In the genomic region with DNA sequence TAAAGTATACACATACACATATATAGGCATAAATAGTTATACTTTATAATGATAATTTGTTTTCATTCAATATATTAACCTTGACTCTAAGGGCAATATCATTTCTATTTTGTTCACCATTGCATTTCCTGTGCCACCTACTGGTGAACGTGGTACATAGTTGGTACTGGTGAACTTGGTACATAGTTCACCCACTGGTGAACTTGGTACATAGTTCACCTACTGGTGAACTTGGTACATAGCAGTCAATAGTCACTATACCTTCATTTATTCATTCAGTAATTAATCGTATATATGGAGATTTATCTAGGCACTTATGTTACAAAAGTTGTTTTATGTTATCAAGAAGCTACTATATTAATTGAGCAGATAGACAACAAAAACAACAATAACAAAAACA, we compare ENCODE assay signal across 10 cellular contexts.
DNase-seq lines count a peak whose midpoint lies in the region; ATAC-seq, FAIRE-seq and TF ChIP-seq lines count a peak whose summit lies in the region.
"Had no signal": no experiment of that assay in that cellular context is flagged by ENCODE, and none has a peak within 500 bp of the region (broad histone marks: within the 10 kb centered on the region; RNA-seq: fewer than 3 reads in every experiment).

No MANE protein-coding gene starts in this region.

- POLR2A ChIA-PET in H1 (lab: Charles Lee; ENCODE audit: partially characterized antibody): no interaction called here

- no peaks in the 10 kb centered on the region for H3K9me2 ChIP-seq in GM23248 (ENCODE audit: insufficient read depth)

- intact Hi-C loops in heart right ventricle (cut with DNase I): no loop called here

- FAIRE-seq in H1 (lab: Jason Lieb, UNC): no peak

- H4K5ac ChIP-seq in H1 (ENCODE audit: insufficient read length, low read depth, low read length): no peak overlapping the region

- no peak overlapping the region for H3K56ac ChIP-seq in H1 (replicated peaks; ENCODE audit: insufficient read length, low read depth, low read length)

- no peak overlapping the region for H2BK12ac ChIP-seq in H1 (ENCODE audit: low read depth, low read length)

- H2AK5ac ChIP-seq in H1 (ENCODE audit: low read depth, low read length): no peak overlapping the region

- H3K79me2 ChIP-seq in H1 (ENCODE audit: control insufficient read depth in 1 of 2, insufficient read depth in 2 of 2, low read length in 2 of 2) (no peaks in the 10 kb centered on the region), GM23248 (ENCODE audit: insufficient read depth) (no peaks in the 10 kb centered on the region)

- no peaks in the 10 kb centered on the region; a peak in 1 of 7 replicates for H3K4me1 ChIP-seq in H1 (replicated peaks in 1 of 4; ENCODE audit: control insufficient read depth in 3 of 4, insufficient read depth in 4 of 4, low read length in 3 of 4)
- no peaks in the 10 kb centered on the region for H3K4me1 ChIP-seq in heart right ventricle
- no peaks in the 10 kb centered on the region for H3K4me1 ChIP-seq in GM23248 (ENCODE audit: insufficient read depth)

- H2BK120ac ChIP-seq in H1 (replicated peaks; ENCODE audit: low read depth, low read length): no peak overlapping the region

- H3K27ac ChIP-seq in H1 (ENCODE audit: low read depth, low read length) (no peak overlapping the region), heart right ventricle (no peak overlapping the region), GM23248 (no peak overlapping the region)

- no peak for TF ChIP-seq POLR2A in H1 (IDR thresholded peaks at IDR 0.05; ENCODE audit: control extremely low read depth in 1 of 2, low read depth in 2 of 2, low read length in 2 of 2)

- no peak overlapping the region for H2BK15ac ChIP-seq in H1 (ENCODE audit: low read length)

- no peak overlapping the region for H3K4ac ChIP-seq in H1 (replicated peaks; ENCODE audit: insufficient read length, low read depth, low read length)

- H3K18ac ChIP-seq in H1 (ENCODE audit: extremely low read depth, low read length): no peak overlapping the region

- in situ Hi-C loops in GM23248 (cut with MboI): no loop called here

- TF ChIP-seq EP300 in H1 (IDR thresholded peaks at IDR 0.05; ENCODE audit: borderline replicate concordance in 1 of 2, low read depth in 2 of 2, low read length in 2 of 2): no peak

- H3K79me1 ChIP-seq in H1 (ENCODE audit: low read depth, low read length): no peaks in the 10 kb centered on the region

- H3K36me3 ChIP-seq in H1 (ENCODE audit: control insufficient read depth in 2 of 4, insufficient read depth in 4 of 4, low read length in 3 of 4) (no peaks in the 10 kb centered on the region), heart right ventricle (no peaks in the 10 kb centered on the region), GM23248 (ENCODE audit: low read depth) (no peaks in the 10 kb centered on the region)

- no peaks in the 10 kb centered on the region for H3K9me3 ChIP-seq in H1 (ENCODE audit: insufficient read depth in 2 of 2, low read depth in 1 of 2, low read length in 1 of 2)
- H3K9me3 ChIP-seq in heart right ventricle: peaks cover 0 to 3% (median 0%) of the 10 kb centered on the region in 11 donors
- no peaks in the 10 kb centered on the region for H3K9me3 ChIP-seq in GM23248 (ENCODE audit: low read depth)

- no peak overlapping the region for H3K4me2 ChIP-seq in H1 (ENCODE audit: insufficient read depth in 1 of 2, low read depth in 2 of 2, low read length in 2 of 2)
- no peak overlapping the region for H3K4me2 ChIP-seq in GM23248 (ENCODE audit: unreplicated experiment)

- peak; percentile 31 for DNase-seq in ELR (ENCODE audit: low read depth)
- no peak for DNase-seq in H1 (ENCODE audit: low read depth in 1 of 2, low spot score in 2 of 2)
- no peak for DNase-seq in activated CD4-positive, alpha-beta T cell treated with anti-CD3 and anti-CD28 coated beads for 4 hours
- DNase-seq in NCI-H1105 treated with DMSO at 0.1 percent for 48 hours (lab: John Stamatoyannopoulos, UW): no peak
- DNase-seq in heart right ventricle: no peak
- no peak for DNase-seq in GM23248
- DNase-seq: stimulated activated CD4-positive, alpha-beta T cell treated with anti-CD3 and anti-CD28 coated beads, Interleukin-4, amount 100 ng/mL, for 1 hour had no signal

- peak; percentile 35 to 42; a peak in 3 of 4 replicates for TF ChIP-seq RAD21 in H1 (IDR thresholded peaks at IDR 0.05 in 1 of 2, conservative IDR thresholded peaks at IDR 0.05 in 1 of 2; ENCODE audit: low read depth in 2 of 2, low read length in 2 of 2)

- no peaks in the 10 kb centered on the region for H3K23me2 ChIP-seq in H1 (ENCODE audit: low read depth, low read length)

- WGBS in H1 (ENCODE audit: extremely low coverage in 1 of 2, insufficient coverage in 1 of 2, insufficient read length in 1 of 2, insufficient replicate concordance in 2 of 2, low coverage in 1 of 2, low lambda C conversion rate in 2 of 2, missing lambda C conversion rate in 1 of 2), 2 experiments: 72% methylated on average over 2 of the region's 2 CpGs; no CpG with 5 or more reads in 1 of the 2 experiments
- 68 to 71% methylated on average over 2 of the region's 2 CpGs for WGBS in heart right ventricle, 2 donors
- WGBS in GM23248 (ENCODE audit: low coverage in 1 of 2, low lambda C conversion rate in 2 of 2, missing lambda C conversion rate in 2 of 2), 2 experiments: 48 to 49% methylated on average over 2 of the region's 2 CpGs

- H2AFZ ChIP-seq in H1 (ENCODE audit: low read length): no peak overlapping the region
- no peak overlapping the region for H2AFZ ChIP-seq in GM23248

- no peak overlapping the region for H3K9ac ChIP-seq in H1 (replicated peaks in 1 of 4; ENCODE audit: extremely low read depth in 1 of 4, low read depth in 3 of 4, low read length in 3 of 4)
- H3K9ac ChIP-seq in GM23248: no peak overlapping the region

- H4K20me1 ChIP-seq in H1 (replicated peaks in 1 of 2; ENCODE audit: control insufficient read depth in 1 of 2, insufficient read depth in 2 of 2, low read length in 2 of 2) (no peaks in the 10 kb centered on the region), GM23248 (ENCODE audit: insufficient read depth) (no peaks in the 10 kb centered on the region)

- TF ChIP-seq CTCF in LNCAP (IDR thresholded peaks at IDR 0.05) (peak; percentile 16; the same call in 1 of the 2 replicates), H1 (IDR thresholded peaks at IDR 0.05; ENCODE audit: control extremely low read depth in 1 of 3, insufficient read depth in 1 of 3, low read depth in 1 of 3, low read length in 3 of 3) (peak in 2 of 3 experiments; percentile 55 to 70; a peak in 3 of 4 replicates), heart right ventricle (IDR thresholded peaks at IDR 0.05) (no peak)

- H3F3A ChIP-seq in GM23248 (ENCODE audit: insufficient read depth): no peaks in the 10 kb centered on the region

- H2BK20ac ChIP-seq in H1 (ENCODE audit: low read length): no peak overlapping the region

- ATAC-seq in GM21786 (IDR thresholded peaks at IDR 0.05; ENCODE audit: unreplicated experiment): peak; percentile 99
- ATAC-seq in heart right ventricle: no peak
- ATAC-seq: activated naive CD4-positive, alpha-beta T cell treated with anti-CD3 and anti-CD28 coated beads, Interleukin-2, amount 50 U/mL, for 72 hours had no signal

- CTCF ChIA-PET in H1 (lab: Charles Lee; ENCODE audit: partially characterized antibody): interaction anchor here (0.7 to 1.7 kb wide), 3 partner anchors 10 to 46 kb away, joined by 3 to 10 read pairs (median 6); no protein-coding TSS in a partner anchor

- no peak overlapping the region for H3K14ac ChIP-seq in H1 (ENCODE audit: insufficient read length)

- H3K23ac ChIP-seq in H1 (ENCODE audit: insufficient read length): no peak overlapping the region

- H4K91ac ChIP-seq in H1 (replicated peaks; ENCODE audit: insufficient read length, low read length): no peak overlapping the region

- H3K27me3 ChIP-seq in H1 (replicated peaks in 1 of 4; ENCODE audit: control insufficient read depth in 3 of 4, extremely low read depth in 1 of 4, insufficient read depth in 3 of 4, low read length in 3 of 4): no peaks in the 10 kb centered on the region
- no peaks in the 10 kb centered on the region for H3K27me3 ChIP-seq in heart right ventricle
- H3K27me3 ChIP-seq in GM23248 (replicated peaks; ENCODE audit: insufficient read depth): no peaks in the 10 kb centered on the region

- no peak overlapping the region for H4K8ac ChIP-seq in H1 (ENCODE audit: extremely low read depth, insufficient read depth, low read length)

- no peak overlapping the region for H2BK5ac ChIP-seq in H1 (ENCODE audit: low read depth, low read length)

- H3K4me3 ChIP-seq in H1 (ENCODE audit: extremely low read depth in 1 of 4, insufficient read depth in 2 of 4, low read depth in 3 of 4, low read length in 4 of 4) (no peak overlapping the region), heart right ventricle (no peak overlapping the region), GM23248 (no peak overlapping the region)

TF ChIP-seq in H1, 55 proteins besides CTCF, POLR2A, EP300 and RAD21:
- TF ChIP-seq, protein P1, sequence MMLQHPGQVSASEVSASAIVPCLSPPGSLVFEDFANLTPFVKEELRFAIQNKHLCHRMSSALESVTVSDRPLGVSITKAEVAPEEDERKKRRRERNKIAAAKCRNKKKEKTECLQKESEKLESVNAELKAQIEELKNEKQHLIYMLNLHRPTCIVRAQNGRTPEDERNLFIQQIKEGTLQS (IDR thresholded peaks at IDR 0.05; ENCODE audit: insufficient read depth, low read depth, low read length): no peak

Comparison
In these comparisons a context has a peak if more than half of its experiments do, and no peak if none do; other contexts are left out.
1. CTCF ChIP-seq: peak in LNCAP (single experiment) and H1 (2 of 3); none in heart right ventricle (0 of 9).